11 cellular contexts compared by ENCODE assay signal in the genomic region with DNA sequence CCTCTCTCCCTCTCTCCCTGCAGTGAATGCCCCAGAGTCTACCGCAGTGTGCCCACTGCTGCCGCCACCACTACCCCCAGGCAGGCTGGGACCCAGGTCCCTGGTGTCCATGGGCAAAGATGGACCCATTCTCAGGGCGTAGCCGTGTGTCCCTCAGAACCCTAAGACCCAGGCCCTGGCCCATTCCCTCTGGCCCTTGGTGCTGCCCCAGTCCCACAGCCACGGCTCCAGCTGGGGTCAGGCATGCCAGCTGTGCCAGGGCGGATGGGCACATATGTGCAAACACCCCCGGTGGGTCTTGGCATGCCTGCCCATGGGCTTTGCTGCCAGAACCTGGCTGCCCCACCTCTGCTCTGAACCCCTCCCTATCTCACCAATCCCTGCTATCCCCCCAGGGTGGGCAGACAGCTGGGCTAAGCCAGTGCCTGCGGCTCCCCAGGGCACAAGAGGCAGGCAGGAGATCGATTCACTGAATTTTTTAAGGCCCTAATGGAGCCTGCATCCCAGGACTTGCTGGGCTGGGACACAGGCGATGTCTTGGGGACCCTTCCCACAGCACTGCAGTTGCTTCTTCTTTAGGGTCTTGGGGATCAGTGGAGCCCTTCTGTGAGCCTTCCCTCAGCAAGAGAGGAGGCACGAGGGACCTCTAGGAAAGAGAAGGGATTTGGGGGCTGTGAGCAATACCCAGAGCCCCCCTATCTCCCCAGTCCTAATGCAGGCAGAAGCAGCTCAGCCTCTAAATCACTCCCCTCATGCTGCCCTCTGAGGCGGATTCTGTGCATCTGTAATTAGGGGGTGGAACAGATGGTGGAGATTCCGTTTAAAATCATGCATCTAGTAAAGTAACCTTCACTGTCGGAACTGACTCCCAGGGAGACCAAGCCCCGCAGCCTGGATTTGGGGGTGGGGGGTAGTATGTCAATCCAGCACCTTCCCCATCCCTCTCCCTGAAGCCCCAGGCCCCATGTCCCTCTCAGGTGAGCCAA. TPM values are rescaled to one million over a fixed set of nuclear protein-coding genes. Genes with fewer than 3 reads are reported as not detected.
DNase-seq lines count a peak whose midpoint lies in the region; ATAC-seq lines count a peak whose summit lies in the region.
"Had no signal": no experiment of that assay in that cellular context is flagged by ENCODE, and none has a peak within 500 bp of the region (broad histone marks: within the 10 kb centered on the region; RNA-seq: fewer than 3 reads in every experiment).

No MANE protein-coding gene starts in this region.

- H3K27ac ChIP-seq in rectal smooth muscle tissue (ENCODE audit: low read depth, low read length): peak overlapping the region; percentile 40
- H3K27ac ChIP-seq in effector memory CD4-positive, alpha-beta T cell (ENCODE audit: insufficient read depth, low read length, poor library complexity, severe bottlenecking): no peak overlapping the region

- intact Hi-C loops in left cardiac atrium (cut with DNase I): no loop called here

- H3K36me3 ChIP-seq in NT2/D1 (ENCODE audit: insufficient read depth, insufficient read length, low read length) (peaks cover 41% of the 10 kb centered on the region), rectal smooth muscle tissue (ENCODE audit: control insufficient read depth, insufficient read depth, low read length) (no peaks in the 10 kb centered on the region)
- no peaks in the 10 kb centered on the region for H3K36me3 ChIP-seq in effector memory CD4-positive, alpha-beta T cell (ENCODE audit: control insufficient read depth, insufficient read depth, low read length)

- DNase-seq in DMS 273 treated with DMSO at 0.1 percent for 48 hours (lab: John Stamatoyannopoulos, UW): peak; percentile 58
- no peak for DNase-seq in NT2/D1 (ENCODE audit: low read depth, low spot score)
- DNase-seq in left cardiac atrium: peak; percentile 23
- no peak for DNase-seq in effector memory CD4-positive, alpha-beta T cell
- DNase-seq: naive B cell; stimulated activated naive CD8-positive, alpha-beta T cell treated with anti-CD3 and anti-CD28 coated beads, Interleukin-15, Interleukin-2, amounts not matched to agents 100 U/mL and 50 U/mL, for 24 hours had no signal

- H3K9me3 ChIP-seq in NT2/D1 (ENCODE audit: insufficient read depth, low read length): no peaks in the 10 kb centered on the region
- no peaks in the 10 kb centered on the region for H3K9me3 ChIP-seq in effector memory CD4-positive, alpha-beta T cell (ENCODE audit: control insufficient read depth, low read length)

- no peaks in the 10 kb centered on the region for H3K27me3 ChIP-seq in NT2/D1 (ENCODE audit: insufficient read depth, insufficient read length)
- H3K27me3 ChIP-seq in rectal smooth muscle tissue (ENCODE audit: control insufficient read depth, insufficient read depth, low read length): no peaks in the 10 kb centered on the region
- H3K27me3 ChIP-seq in effector memory CD4-positive, alpha-beta T cell (replicated peaks; ENCODE audit: control insufficient read depth, insufficient read depth, low read length, poor library complexity, severe bottlenecking): no peaks in the 10 kb centered on the region

- H3K9ac ChIP-seq in NT2/D1 (ENCODE audit: insufficient read length, low read depth) (peak overlapping the region; percentile 82), rectal smooth muscle tissue (ENCODE audit: low read length) (peak overlapping the region; percentile 19)

- H3K4me1 ChIP-seq in NT2/D1 (ENCODE audit: insufficient read depth, insufficient read length): peaks cover 90% of the 10 kb centered on the region
- H3K4me1 ChIP-seq in rectal smooth muscle tissue (ENCODE audit: control insufficient read depth, insufficient read depth, low read length): peaks cover 93% of the 10 kb centered on the region
- H3K4me1 ChIP-seq in effector memory CD4-positive, alpha-beta T cell (ENCODE audit: control insufficient read depth, insufficient read depth, low read length, poor library complexity, severe bottlenecking): peaks cover 22% of the 10 kb centered on the region

- H3K4me3 ChIP-seq in NT2/D1 (ENCODE audit: insufficient read length, low read depth) (peak overlapping the region; percentile 31), rectal smooth muscle tissue (ENCODE audit: low read length) (no peak overlapping the region)
- no peak overlapping the region for H3K4me3 ChIP-seq in effector memory CD4-positive, alpha-beta T cell (ENCODE audit: insufficient read depth, low read depth, low read length, poor library complexity, severe bottlenecking)

- no peak for ATAC-seq in left cardiac atrium
- no peak for ATAC-seq in HG03432 (IDR thresholded peaks at IDR 0.05; ENCODE audit: unreplicated experiment)
- ATAC-seq in GM19324 (IDR thresholded peaks at IDR 0.05; ENCODE audit: low FRiP score, unreplicated experiment): no peak
- ATAC-seq in HG03565 (IDR thresholded peaks at IDR 0.05; ENCODE audit: unreplicated experiment): no peak
- ATAC-seq: stimulated activated naive CD8-positive, alpha-beta T cell treated with anti-CD3 and anti-CD28 coated beads, Interleukin-15, Interleukin-2, amounts not matched to agents 100 U/mL and 50 U/mL, for 24 hours had no signal

RNA-seq across cellular contexts. Expression of gene AHDC1, which starts 10.3 kb away (rescaled TPM):
- 10 to 100 TPM; 37.6 to 39.1 TPM for total RNA-seq in left cardiac atrium

RNA-seq across cellular contexts. Expression of gene FGR, which starts 41.4 kb away (rescaled TPM):
- 10 to 100 TPM in 1 of 2 donors, 1 to 10 TPM in 1; 8.6 to 10.7 TPM for total RNA-seq in left cardiac atrium
- total RNA-seq: endothelial cell of umbilical vein had no signal

Comparison
In these comparisons a context has a peak if more than half of its experiments do, and no peak if none do; other contexts are left out.
1. DNase-seq: peak in DMS 273 treated with DMSO at 0.1 percent for 48 hours (single experiment) and left cardiac atrium (single experiment); none in NT2/D1 (single experiment) and effector memory CD4-positive, alpha-beta T cell (0 of 3).